In genomic region chr19:10836478-10837325, GRCh38 we compare ENCODE assay signal across 8 cellular contexts. TPM values are rescaled to one million over a fixed set of nuclear protein-coding genes. Genes with fewer than 3 reads are reported as not detected.
DNase-seq lines count a peak whose midpoint lies in the region; ATAC-seq and TF ChIP-seq lines count a peak whose summit lies in the region.

No MANE protein-coding gene starts in this region.

- ATAC-seq in WTC11 (no peak), lower lobe of right lung (peak; percentile 63 to 68)

- peak overlapping the region; percentile 85 for H3K4me3 Mint-ChIP-seq in WTC11

- H3K9me2 ChIP-seq in GM23248 (ENCODE audit: insufficient read depth), result no peaks in the 10 kb centered on the region

- TF ChIP-seq CTCF in WTC11 (IDR thresholded peaks at IDR 0.05), result no peak
- TF ChIP-seq CTCF in colonic mucosa (IDR thresholded peaks at IDR 0.05), result no peak
- no peak for TF ChIP-seq CTCF in lower lobe of right lung (IDR thresholded peaks at IDR 0.05)

- H3K27ac ChIP-seq in GM23248, result peak overlapping the region; percentile 96
- peak overlapping the region; percentile 85 for H3K27ac ChIP-seq in colonic mucosa
- peak overlapping the region; percentile 99 for H3K27ac ChIP-seq in lower lobe of right lung

- WGBS in GM23248 (ENCODE audit: low coverage in 1 of 2, low lambda C conversion rate in 2 of 2, missing lambda C conversion rate in 2 of 2), 2 experiments, result 32 to 36% methylated on average over 38 of the region's 38 CpGs

- H3K4me3 ChIP-seq in GM23248 (peak overlapping the region; percentile 81), colonic mucosa (peak overlapping the region; percentile 44), lower lobe of right lung (peak overlapping the region; percentile 80)

- H3K4me1 Mint-ChIP-seq in WTC11, result peaks cover 13% of the 10 kb centered on the region

- H4K20me1 ChIP-seq in GM23248 (ENCODE audit: insufficient read depth), result no peaks in the 10 kb centered on the region

- in situ Hi-C loops in GM23248 (cut with MboI) (no loop called here), ACHN (cut with HindIII; ENCODE audit: low pct_ligation_motif_present, low pct_unique_long_range_greater_than_20kb, low sequenced_read_pairs) (no loop called here)

- no peaks in the 10 kb centered on the region for H3K36me3 ChIP-seq in GM23248 (ENCODE audit: low read depth)
- H3K36me3 ChIP-seq in colonic mucosa, result no peaks in the 10 kb centered on the region
- peaks cover 26% of the 10 kb centered on the region for H3K36me3 ChIP-seq in lower lobe of right lung

- H2AFZ ChIP-seq in GM23248, result peak overlapping the region; percentile 89

- peak overlapping the region; percentile 100 for H3K27ac Mint-ChIP-seq in WTC11

- peaks cover 24% of the 10 kb centered on the region for H3K27me3 Mint-ChIP-seq in WTC11 (ENCODE audit: low read depth)

- CTCF ChIA-PET in WTC11 (lab: Charles Lee), result interaction anchor here (0.8 to 8.0 kb wide), 16 partner anchors 10 to 420 kb away, joined by 3 to 135 read pairs (median 5); partner anchors contain the start of genes CARM1 and DNM2

- no peaks in the 10 kb centered on the region for H3K79me2 ChIP-seq in GM23248 (ENCODE audit: insufficient read depth)

- H3K9me3 Mint-ChIP-seq in WTC11, result peaks cover 24% of the 10 kb centered on the region

- DNase-seq in CD1c-positive myeloid dendritic cell (ENCODE audit: extremely low spot score) (peak; percentile 89), GM23248 (peak; percentile 91), NCI-H1930 (lab: John Stamatoyannopoulos, UW) (peak; percentile 89 to 91), WTC11 (ENCODE audit: low spot score) (peak; percentile 67), colonic mucosa (peak; percentile 89), lower lobe of right lung (peak; percentile 92), ACHN (no peak)
- peak; percentile 59 for DNase-seq in stimulated activated CD8-positive, alpha-beta memory T cell treated with anti-CD3 and anti-CD28 coated beads, Interleukin-12 subunit alpha, Interleukin-12 subunit beta, amount 100 ng/mL, for 1 hour (ENCODE audit: low read depth)

- H3K9me3 ChIP-seq in GM23248 (ENCODE audit: low read depth), result no peaks in the 10 kb centered on the region
- H3K9me3 ChIP-seq in colonic mucosa, result no peaks in the 10 kb centered on the region
- H3K9me3 ChIP-seq in lower lobe of right lung, result no peaks in the 10 kb centered on the region

- POLR2A ChIA-PET in WTC11 (lab: Charles Lee), result interaction anchor here (0.6 to 1.6 kb wide), 5 partner anchors 10 to 137 kb away, joined by 3 to 9 read pairs (median 5); partner anchors contain the start of gene DNM2

- peak overlapping the region; percentile 73 for H3K4me2 ChIP-seq in GM23248 (ENCODE audit: unreplicated experiment)

- peaks cover 7% of the 10 kb centered on the region; the same call in 1 of the 2 replicates for H3F3A ChIP-seq in GM23248 (ENCODE audit: insufficient read depth)

- H3K4me1 ChIP-seq in GM23248 (ENCODE audit: insufficient read depth) (0 out of 2 replicates have a peak, but pooled peaks cover 6% of the 10 kb centered on the region), colonic mucosa (no peaks in the 10 kb centered on the region), lower lobe of right lung (peaks cover 17% of the 10 kb centered on the region)

- H3K9ac ChIP-seq in GM23248, result peak overlapping the region; percentile 93
- H3K9ac ChIP-seq in colonic mucosa (ENCODE audit: low read depth in 2 of 2, low read length in 2 of 2), result peak overlapping the region; percentile 75 to 83

- intact Hi-C loops in colonic mucosa (cut with DNase I), result no loop called here
- intact Hi-C loops in lower lobe of right lung (cut with DNase I), result no loop called here

- peaks cover 12% of the 10 kb centered on the region; the same call in 1 of the 2 replicates for H3K36me3 Mint-ChIP-seq in WTC11

- no peaks in the 10 kb centered on the region for H3K27me3 ChIP-seq in GM23248 (replicated peaks; ENCODE audit: insufficient read depth)
- H3K27me3 ChIP-seq in colonic mucosa, result no peaks in the 10 kb centered on the region
- H3K27me3 ChIP-seq in lower lobe of right lung (ENCODE audit: low read depth), result no peaks in the 10 kb centered on the region

TF ChIP-seq in WTC11, 78 proteins besides CTCF, POLR2A, EP300 and RAD21 (continues in another document):
- TF ChIP-seq ZNF317 (CRISPR knock-in tag; IDR thresholded peaks at IDR 0.05; ENCODE audit: borderline replicate concordance, low read depth), result 0 out of 2 replicates have a peak, but pooled peaks have one; percentile 48
- no peak for TF ChIP-seq ZMAT4 (CRISPR knock-in tag; IDR thresholded peaks at IDR 0.05)
- no peak for TF ChIP-seq ZNF425 (CRISPR knock-in tag; conservative IDR thresholded peaks at IDR 0.05)
- 0 out of 2 replicates have a peak, but pooled peaks have one; percentile 31 for TF ChIP-seq ZNF512 (CRISPR knock-in tag; IDR thresholded peaks at IDR 0.05; ENCODE audit: borderline replicate concordance)
- TF ChIP-seq JAZF1 (CRISPR knock-in tag; IDR thresholded peaks at IDR 0.05), result no peak
- TF ChIP-seq E2F4 (CRISPR knock-in tag; IDR thresholded peaks at IDR 0.05; ENCODE audit: borderline replicate concordance, low read depth), result peak; percentile 91
- no peak for TF ChIP-seq GRHL2 (CRISPR knock-in tag; IDR thresholded peaks at IDR 0.05; ENCODE audit: insufficient replicate concordance, severe bottlenecking)

RNA-seq across cellular contexts. Expression of gene TMED1, which starts 0.7 kb away (rescaled TPM):
- total RNA-seq in GM23248 (2014; rRNA removed; shearing (Covaris generic)), result 58.7 and 66.4 TPM in 2 replicates
- 66.7 and 68.2 TPM in 2 replicates for polyA plus RNA-seq in GM23248 (2016; fragmentation: Nextera tagmentation; extraction: Ambion mirVana)
- total RNA-seq in WTC11 (2021) (28.5 to 40.9 TPM (median 40.6 TPM) in 3 replicates), colonic mucosa (10 to 100 TPM; 21.2 to 22.5 TPM), lower lobe of right lung (23.5 TPM)

RNA-seq across cellular contexts. Expression of gene C19orf38, which starts 11.5 kb away (rescaled TPM):
- total RNA-seq in GM23248 (2014; rRNA removed; shearing (Covaris generic)), result 0.22 TPM in 1 of 2 replicates, not detected in the other
- polyA plus RNA-seq in GM23248 (2016; fragmentation: Nextera tagmentation; extraction: Ambion mirVana), result 0.20 and 0.42 TPM in 2 replicates
- total RNA-seq in WTC11 (2021), result 0.23 TPM in 1 of 3 replicates, not detected in the others
- 1 to 10 TPM in 1 of 2 donors, under 1 TPM in 1; 0.77 to 1.5 TPM for total RNA-seq in colonic mucosa
- total RNA-seq in lower lobe of right lung, result 11.7 TPM

RNA-seq across cellular contexts. Expression of gene CARM1, which starts 34.7 kb away (rescaled TPM):
- total RNA-seq in GM23248 (2014; rRNA removed; shearing (Covaris generic)), result 41.9 and 42.4 TPM in 2 replicates
- 5.3 TPM in 2 replicates for polyA plus RNA-seq in GM23248 (2016; fragmentation: Nextera tagmentation; extraction: Ambion mirVana)
- total RNA-seq in WTC11 (2021) (125 to 126 TPM (median 126 TPM) in 3 replicates), colonic mucosa (10 to 100 TPM; 53.3 to 75.9 TPM), lower lobe of right lung (27.5 TPM)
